17 cellular contexts compared by ENCODE assay signal in genomic region chr4:100641326-100641725, GRCh38.
"Had no signal": no experiment of that assay in that cellular context is flagged by ENCODE, and none has a peak within 500 bp of the region (broad histone marks: within the 10 kb centered on the region; RNA-seq: fewer than 3 reads in every experiment).

No MANE protein-coding gene starts in this region.

- H3K4me2 ChIP-seq: hepatocyte had no signal

- H3K4me1 ChIP-seq: left lung, sigmoid colon had no signal

- H2AFZ ChIP-seq: hepatocyte had no signal

- H3K36me3 ChIP-seq: left lung, ovary, sigmoid colon had no signal

- DNase-seq: activated CD4-positive, alpha-beta memory T cell treated with anti-CD3 and anti-CD28 coated beads, Interleukin-2, amount 10 ng/mL, durations not matched to agents 7 days and 5 days; activated CD4-positive, alpha-beta T cell treated with anti-CD3 and anti-CD28 coated beads for 4 hours; activated effector memory CD4-positive, alpha-beta T cell treated with Interleukin-2 at 50 U/mL for 16 hours; activated naive CD4-positive, alpha-beta T cell treated with anti-CD3 and anti-CD28 coated beads, Interleukin-2, amount 50 U/mL, for 16 hours; activated T-cell treated with anti-CD3 and anti-CD28 coated beads, Interleukin-2, amount 50 U/mL, for 4 hours; islet precursor cell; left lung; mammary epithelial cell; naive thymus-derived CD4-positive, alpha-beta T cell; ovary; sigmoid colon; stimulated activated CD4-positive, alpha-beta T cell treated with anti-CD3 and anti-CD28 coated beads, Interleukin-12 subunit alpha, Interleukin-12 subunit beta, amount 100 ng/mL, for 4 hours; stimulated activated CD4-positive, alpha-beta T cell treated with anti-CD3 and anti-CD28 coated beads, Interleukin-2, amount 100 ng/mL, for 24 hours had no signal

- H3K9me3 ChIP-seq: ovary, sigmoid colon had no signal

- H3K79me2 ChIP-seq: hepatocyte had no signal

- H3K27ac ChIP-seq: hepatocyte, left lung, ovary, sigmoid colon had no signal

- FAIRE-seq: colon, endometrium, TTC549 had no signal

- H3K27me3 ChIP-seq: hepatocyte, left lung, ovary, sigmoid colon had no signal

- H3K4me3 ChIP-seq: hepatocyte, left lung, ovary, sigmoid colon had no signal
